Comparison of ENCODE assay signal across 1 cellular context in the genomic region with DNA sequence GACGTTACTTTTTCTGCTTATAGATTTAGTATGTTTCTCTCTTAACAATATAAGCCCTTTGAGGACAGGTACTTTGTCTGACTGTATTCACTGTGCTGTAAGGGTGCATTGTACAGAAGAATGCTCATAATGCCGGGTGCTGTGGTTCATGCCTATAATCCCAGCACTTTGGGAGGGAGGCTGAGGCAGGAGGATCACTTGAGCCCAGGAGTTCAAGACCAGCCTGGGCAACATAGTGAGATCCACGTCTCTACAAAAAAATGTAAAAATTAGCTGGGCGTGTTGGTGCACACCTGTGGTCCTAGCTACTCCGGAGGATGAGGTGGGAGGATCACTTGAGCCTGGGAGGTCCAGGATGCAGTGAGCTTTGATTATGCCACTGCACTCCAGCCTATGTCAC.
TF ChIP-seq lines count a peak whose summit lies in the region.

No MANE protein-coding gene starts in this region.

TF ChIP-seq in K562, 482 proteins besides CTCF, POLR2A, EP300 and RAD21 (continued from another document):
- no peak for TF ChIP-seq IRF1 (CRISPR knock-in tag; IDR thresholded peaks at IDR 0.05; ENCODE audit: borderline replicate concordance)
- TF ChIP-seq RBFOX2 (IDR thresholded peaks at IDR 0.05; ENCODE audit: low read depth, low read length), result no peak
- TF ChIP-seq ERF (CRISPR knock-in tag; IDR thresholded peaks at IDR 0.05), result no peak
- TF ChIP-seq SIX5 (IDR thresholded peaks at IDR 0.05; ENCODE audit: borderline replicate concordance in 1 of 2, insufficient read depth in 1 of 2, low read depth in 1 of 2, low read length in 2 of 2), result no peak
- no peak for TF ChIP-seq WHSC1 (IDR thresholded peaks at IDR 0.05; ENCODE audit: low read length)
- TF ChIP-seq MYBL2 (IDR thresholded peaks at IDR 0.05; ENCODE audit: low read depth), result no peak
- no peak for TF ChIP-seq MYBL2 (CRISPR knock-in tag; IDR thresholded peaks at IDR 0.05; ENCODE audit: borderline replicate concordance)
- no peak for TF ChIP-seq SRSF1 (IDR thresholded peaks at IDR 0.05; ENCODE audit: low read depth, low read length)
- no peak for TF ChIP-seq CCNT2 (IDR thresholded peaks at IDR 0.05; ENCODE audit: borderline replicate concordance, extremely low read depth, insufficient read length, low read depth, low read length)
- TF ChIP-seq STAT5B (CRISPR knock-in tag; IDR thresholded peaks at IDR 0.05), result no peak
- TF ChIP-seq NR1H2 (CRISPR knock-in tag; IDR thresholded peaks at IDR 0.05), result no peak
- no peak for TF ChIP-seq ZNF707 (CRISPR knock-in tag; conservative IDR thresholded peaks at IDR 0.05)
- TF ChIP-seq ZC3H4 (CRISPR knock-in tag; IDR thresholded peaks at IDR 0.05; ENCODE audit: borderline replicate concordance), result no peak
